1 cellular context compared by ENCODE assay signal in genomic region chr7:43490016-43490415, GRCh38.
TF ChIP-seq lines count a peak whose summit lies in the region.

No MANE protein-coding gene starts in this region.

TF ChIP-seq in H1, 55 proteins besides CTCF, POLR2A, EP300 and RAD21:
- TF ChIP-seq SP2 (IDR thresholded peaks at IDR 0.05; ENCODE audit: low read length) (no peak), EGR1 (IDR thresholded peaks at IDR 0.05; ENCODE audit: borderline replicate concordance, low read depth, low read length) (no peak), CTBP2 (IDR thresholded peaks at IDR 0.05; ENCODE audit: borderline replicate concordance, insufficient read depth, insufficient read length, low read length) (no peak), RXRA (IDR thresholded peaks at IDR 0.05; ENCODE audit: insufficient read depth, low read depth, low read length) (no peak), TCF12 (IDR thresholded peaks at IDR 0.05; ENCODE audit: low read depth, low read length) (no peak), TAF7 (optimal IDR thresholded peaks at IDR 0.05; ENCODE audit: borderline replicate concordance, low read depth, low read length) (no peak), JUN (IDR thresholded peaks at IDR 0.05; ENCODE audit: low read depth, low read length) (no peak), GTF2F1 (IDR thresholded peaks at IDR 0.05; ENCODE audit: borderline replicate concordance, low read depth, low read length) (no peak), MAFK (IDR thresholded peaks at IDR 0.05; ENCODE audit: low read depth, low read length) (no peak), CBX5 (IDR thresholded peaks at IDR 0.05; ENCODE audit: low read depth, low read length) (no peak), E2F6 (IDR thresholded peaks at IDR 0.05) (no peak), SAP30 (IDR thresholded peaks at IDR 0.05; ENCODE audit: insufficient read depth, insufficient replicate concordance, low read length) (no peak), MAX (IDR thresholded peaks at IDR 0.05) (no peak), NANOG (IDR thresholded peaks at IDR 0.05; ENCODE audit: insufficient read depth, low read depth, low read length, poor library complexity, severe bottlenecking) (no peak), KDM5A (IDR thresholded peaks at IDR 0.05; ENCODE audit: low read length) (no peak), CHD7 (IDR thresholded peaks at IDR 0.05; ENCODE audit: insufficient replicate concordance, low read length) (no peak), CBX8 (IDR thresholded peaks at IDR 0.05; ENCODE audit: borderline replicate concordance, low read depth, low read length) (no peak)
